Comparison of ENCODE assay signal across 23 cellular contexts in the genomic region with DNA sequence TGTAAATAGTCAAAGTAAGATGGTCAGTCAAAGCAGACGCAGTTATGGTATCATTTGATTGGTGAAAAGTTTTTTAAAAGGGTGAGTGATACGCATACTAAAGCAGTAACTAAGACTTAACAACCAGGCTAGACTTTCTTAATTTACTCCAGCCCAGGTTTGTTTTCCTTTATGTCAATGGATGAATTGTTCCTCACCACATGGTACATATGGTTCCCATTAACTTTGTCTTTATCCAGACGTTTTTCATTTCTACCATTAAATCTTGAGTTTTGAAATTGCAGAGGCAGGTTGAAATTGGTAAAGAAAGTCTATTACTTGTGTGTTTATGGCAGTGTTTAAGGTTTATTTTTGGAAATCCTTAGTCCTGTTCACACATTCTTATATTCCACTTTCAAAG.
"Had no signal": no experiment of that assay in that cellular context is flagged by ENCODE, and none has a peak within 500 bp of the region (broad histone marks: within the 10 kb centered on the region; RNA-seq: fewer than 3 reads in every experiment).

No MANE protein-coding gene starts in this region.

- H3K27me3 ChIP-seq: breast epithelium, colonic mucosa, esophagus squamous epithelium, gastroesophageal sphincter, heart right ventricle, thyroid gland, upper lobe of right lung had no signal

- DNase-seq: activated CD4-positive, alpha-beta T cell treated with anti-CD3 and anti-CD28 coated beads for 4 hours; activated CD4-positive, alpha-beta T cell treated with anti-CD3 and anti-CD28 coated beads, Interleukin-2, amount 50 U/mL, for 48 hours; activated CD4-positive, CD25-positive, alpha-beta regulatory T cell; activated CD8-positive, alpha-beta memory T cell treated with anti-CD3 and anti-CD28 coated beads, Interleukin-2, amount 50 U/mL, for 48 hours; activated naive CD4-positive, alpha-beta T cell; activated naive CD8-positive, alpha-beta T cell treated with anti-CD3 and anti-CD28 coated beads for 36 hours; activated T-cell treated with anti-CD3 and anti-CD28 coated beads, Interleukin-2, amount 50 U/mL, for 4 hours; amniotic stem cell; colonic mucosa; dorsolateral prefrontal cortex; effector memory CD8-positive, alpha-beta T cell; esophagus squamous epithelium; heart right ventricle; left colon; stimulated activated CD4-positive, alpha-beta T cell treated with anti-CD3 and anti-CD28 coated beads, Interleukin-4, amount 100 ng/mL, for 24 hours; substantia nigra; T-helper 9 cell; thyroid gland; upper lobe of right lung had no signal

- H3K9me3 ChIP-seq: breast epithelium, colonic mucosa, esophagus squamous epithelium, gastroesophageal sphincter, heart right ventricle, prostate gland, thyroid gland, upper lobe of right lung had no signal

- H3K4me1 ChIP-seq: breast epithelium, colonic mucosa, esophagus squamous epithelium, gastroesophageal sphincter, prostate gland, thyroid gland, upper lobe of right lung had no signal

- H3K4me3 ChIP-seq: breast epithelium, colonic mucosa, dorsolateral prefrontal cortex, esophagus squamous epithelium, gastroesophageal sphincter, heart right ventricle, prostate gland, thyroid gland, upper lobe of right lung had no signal

- ATAC-seq: activated T-cell treated with anti-CD3 and anti-CD28 coated beads, Interleukin-2, amount 50 U/mL, for 4 hours; effector memory CD8-positive, alpha-beta T cell; gastroesophageal sphincter; heart right ventricle; left colon; natural killer cell treated with Interleukin-12 subunit alpha and Interleukin-12 subunit beta and Interleukin-15 and Interleukin-18, amount 100 ng/mL, for 72 hours; upper lobe of right lung had no signal

- H3K36me3 ChIP-seq: breast epithelium, colonic mucosa, gastroesophageal sphincter, heart right ventricle, prostate gland, thyroid gland, upper lobe of right lung had no signal

- H3K27ac ChIP-seq: breast epithelium, colonic mucosa, esophagus squamous epithelium, gastroesophageal sphincter, heart right ventricle, prostate gland, thyroid gland, upper lobe of right lung had no signal
